11 cellular contexts compared by ENCODE assay signal in the genomic region with DNA sequence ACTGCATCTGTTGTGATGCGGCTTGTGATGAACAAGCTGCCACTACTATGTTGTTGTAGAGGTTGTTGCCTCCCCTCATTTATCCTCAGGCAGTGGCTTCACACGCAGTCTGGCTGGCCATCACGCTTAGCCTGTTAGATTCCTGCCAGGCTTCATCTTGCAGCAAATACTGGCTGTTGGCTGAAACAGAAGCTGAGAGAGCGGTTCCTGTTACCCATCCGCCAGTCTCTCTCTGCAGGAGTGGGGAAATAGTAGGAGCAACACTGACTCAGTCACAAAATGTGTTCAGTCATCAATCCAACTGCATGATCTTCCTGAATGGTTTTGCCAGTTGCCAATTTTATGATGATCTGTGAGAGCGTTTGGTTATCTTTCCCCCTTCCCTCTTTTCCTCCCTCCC.
"Had no signal": no experiment of that assay in that cellular context is flagged by ENCODE, and none has a peak within 500 bp of the region (broad histone marks: within the 10 kb centered on the region; RNA-seq: fewer than 3 reads in every experiment).

No MANE protein-coding gene starts in this region.

- H3K36me3 ChIP-seq: esophagus squamous epithelium, gastrocnemius medialis, heart right ventricle, sigmoid colon, suprapubic skin had no signal

- H3K4me3 ChIP-seq: esophagus squamous epithelium, gastrocnemius medialis, heart right ventricle, sigmoid colon, suprapubic skin had no signal

- H3K27me3 ChIP-seq: esophagus squamous epithelium, gastrocnemius medialis, heart right ventricle, sigmoid colon, suprapubic skin had no signal

- DNase-seq: activated CD4-positive, alpha-beta T cell treated with anti-CD3 and anti-CD28 coated beads for 48 hours; activated CD8-positive, alpha-beta memory T cell treated with anti-CD3 and anti-CD28 coated beads for 24 hours; activated naive CD4-positive, alpha-beta T cell treated with anti-CD3 and anti-CD28 coated beads for 36 hours; esophagus squamous epithelium; gastrocnemius medialis; heart right ventricle; sigmoid colon; stimulated activated CD4-positive, alpha-beta T cell treated with anti-CD3 and anti-CD28 coated beads, Interleukin-12 subunit alpha, Interleukin-12 subunit beta, amount 100 ng/mL, for 4 hours; stimulated activated naive CD4-positive, alpha-beta T cell; T1000 had no signal

- H3K27ac ChIP-seq: esophagus squamous epithelium, gastrocnemius medialis, heart right ventricle, sigmoid colon, suprapubic skin had no signal

- H3K4me1 ChIP-seq: esophagus squamous epithelium, gastrocnemius medialis, heart right ventricle, sigmoid colon, suprapubic skin had no signal

- H3K9me3 ChIP-seq: esophagus squamous epithelium, gastrocnemius medialis, heart right ventricle, sigmoid colon, suprapubic skin had no signal
